Comparison of ENCODE assay signal across 19 cellular contexts in genomic region chr16:68345958-68346635, GRCh38.
"Had no signal": no experiment of that assay in that cellular context is flagged by ENCODE, and none has a peak within 500 bp of the region (broad histone marks: within the 10 kb centered on the region; RNA-seq: fewer than 3 reads in every experiment).

No MANE protein-coding gene starts in this region.

- ATAC-seq: activated CD4-positive, alpha-beta T cell treated with anti-CD3 and anti-CD28 coated beads for 36 hours had no signal

- H3K27me3 ChIP-seq: ascending aorta, breast epithelium, dorsolateral prefrontal cortex, stomach, testis had no signal

- H3K4me3 Mint-ChIP-seq: activated CD4-positive, alpha-beta memory T cell treated with anti-CD3 and anti-CD28 coated beads for 36 hours; activated CD4-positive, alpha-beta T cell treated with anti-CD3 and anti-CD28 coated beads for 36 hours; activated naive CD8-positive, alpha-beta T cell treated with anti-CD3 and anti-CD28 coated beads, Interleukin-2, amount 50 U/mL, for 24 hours; endodermal cell; memory B cell had no signal

- H3K9me3 Mint-ChIP-seq: activated CD4-positive, alpha-beta memory T cell treated with anti-CD3 and anti-CD28 coated beads for 36 hours; activated naive CD8-positive, alpha-beta T cell treated with anti-CD3 and anti-CD28 coated beads, Interleukin-2, amount 50 U/mL, for 24 hours; endodermal cell; memory B cell; naive thymus-derived CD8-positive, alpha-beta T cell had no signal

- H3K4me2 ChIP-seq: smooth muscle cell had no signal

- H3K9me3 ChIP-seq: ascending aorta, breast epithelium, mucosa of descending colon, stomach, testis had no signal

- H3K27ac Mint-ChIP-seq: activated CD4-positive, alpha-beta memory T cell treated with anti-CD3 and anti-CD28 coated beads for 36 hours; activated CD4-positive, alpha-beta T cell treated with anti-CD3 and anti-CD28 coated beads for 36 hours; activated naive CD8-positive, alpha-beta T cell treated with anti-CD3 and anti-CD28 coated beads, Interleukin-2, amount 50 U/mL, for 24 hours; memory B cell had no signal

- FAIRE-seq: frontal cortex had no signal

- H3K4me1 Mint-ChIP-seq: endodermal cell, memory B cell had no signal

- DNase-seq: activated CD4-positive, alpha-beta memory T cell treated with anti-CD3 and anti-CD28 coated beads for 36 hours; activated CD4-positive, alpha-beta T cell treated with anti-CD3 and anti-CD28 coated beads for 36 hours; activated naive CD4-positive, alpha-beta T cell; dorsolateral prefrontal cortex; endodermal cell; mucosa of descending colon; right cardiac atrium; stomach; T-helper 1 cell; testis; WERI-Rb-1 had no signal

- H3K4me1 ChIP-seq: ascending aorta, breast epithelium had no signal

- H3K4me3 ChIP-seq: ascending aorta, breast epithelium, dorsolateral prefrontal cortex, mucosa of descending colon, SK-N-MC, smooth muscle cell, stomach, testis had no signal

- H3K27ac ChIP-seq: ascending aorta, breast epithelium, SK-N-MC, stomach, testis, WERI-Rb-1 had no signal

- H3K27me3 Mint-ChIP-seq: activated CD4-positive, alpha-beta memory T cell treated with anti-CD3 and anti-CD28 coated beads for 36 hours; activated CD4-positive, alpha-beta T cell treated with anti-CD3 and anti-CD28 coated beads for 36 hours; activated naive CD8-positive, alpha-beta T cell treated with anti-CD3 and anti-CD28 coated beads, Interleukin-2, amount 50 U/mL, for 24 hours; memory B cell; naive thymus-derived CD8-positive, alpha-beta T cell had no signal
